ENCODE assay signal across 7 cellular contexts in the genomic region with DNA sequence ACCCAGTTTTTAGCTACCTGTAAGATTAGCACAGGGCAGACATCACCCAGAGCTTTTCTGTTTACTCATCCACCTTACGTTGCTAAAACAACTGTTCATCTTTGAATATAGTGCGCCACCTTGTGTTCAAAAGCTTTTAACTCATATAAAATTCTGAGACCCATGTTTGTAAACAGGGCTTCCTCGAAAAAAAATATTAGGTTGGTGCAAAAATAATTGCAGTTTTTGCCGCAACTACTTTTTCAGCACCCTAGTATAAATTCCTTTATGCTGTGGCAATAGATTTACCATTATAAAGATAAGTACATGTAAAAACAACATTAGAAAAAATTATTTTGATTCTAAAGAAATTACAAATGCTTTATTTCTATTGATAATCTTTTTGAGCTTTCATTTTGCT.
DNase-seq lines count a peak whose midpoint lies in the region; ATAC-seq, FAIRE-seq and TF ChIP-seq lines count a peak whose summit lies in the region.

No MANE protein-coding gene starts in this region.

- H3K9me3 Mint-ChIP-seq in activated CD8-positive, alpha-beta T cell treated with anti-CD3 and anti-CD28 coated beads for 36 hours, result no peaks in the 10 kb centered on the region
- no peaks in the 10 kb centered on the region for H3K9me3 Mint-ChIP-seq in glutamatergic neuron (ENCODE audit: unreplicated experiment)

- no peaks in the 10 kb centered on the region for H3K27me3 Mint-ChIP-seq in activated CD8-positive, alpha-beta T cell treated with anti-CD3 and anti-CD28 coated beads for 36 hours
- H3K27me3 Mint-ChIP-seq in glutamatergic neuron (ENCODE audit: unreplicated experiment), result no peaks in the 10 kb centered on the region

- intact Hi-C loops in activated CD8-positive, alpha-beta T cell treated with anti-CD3 and anti-CD28 coated beads for 36 hours (cut with micrococcal nuclease), result loop anchor here (5.0 kb wide), 1 partner anchor 570 kb away; no protein-coding TSS in a partner anchor

- POLR2A ChIA-PET in activated CD8-positive, alpha-beta T cell treated with anti-CD3 and anti-CD28 coated beads for 36 hours (lab: Charles Lee), result interaction anchor here (0.6 kb wide), 1 partner anchor 142 kb away, joined by 3 read pairs; no protein-coding TSS in a partner anchor

- CTCF ChIA-PET in activated CD8-positive, alpha-beta T cell treated with anti-CD3 and anti-CD28 coated beads for 36 hours (lab: Charles Lee), result interaction anchor here (0.6 to 5.0 kb wide), 45 partner anchors 9 to 887 kb away, joined by 3 to 31 read pairs (median 4); no protein-coding TSS in a partner anchor

- peaks cover 5% of the 10 kb centered on the region for H3K36me3 Mint-ChIP-seq in activated CD8-positive, alpha-beta T cell treated with anti-CD3 and anti-CD28 coated beads for 36 hours (ENCODE audit: low read depth)
- H3K36me3 Mint-ChIP-seq in glutamatergic neuron (ENCODE audit: unreplicated experiment), result no peaks in the 10 kb centered on the region

- peak; percentile 89 for ATAC-seq in HG03280 (IDR thresholded peaks at IDR 0.05; ENCODE audit: unreplicated experiment)
- peak; percentile 86 for ATAC-seq in activated CD8-positive, alpha-beta T cell treated with anti-CD3 and anti-CD28 coated beads for 36 hours

- no peaks in the 10 kb centered on the region for H3K4me1 Mint-ChIP-seq in activated CD8-positive, alpha-beta T cell treated with anti-CD3 and anti-CD28 coated beads for 36 hours (ENCODE audit: low read depth)
- no peaks in the 10 kb centered on the region for H3K4me1 Mint-ChIP-seq in glutamatergic neuron (ENCODE audit: low read depth, unreplicated experiment)

- peak; percentile 91 for FAIRE-seq in GM19239 (lab: Jason Lieb, UNC)

- peak; percentile 70 for TF ChIP-seq CTCF in activated CD8-positive, alpha-beta T cell treated with anti-CD3 and anti-CD28 coated beads for 36 hours (IDR thresholded peaks at IDR 0.05)
- peak; percentile 80 for TF ChIP-seq CTCF in glutamatergic neuron (IDR thresholded peaks at IDR 0.05; ENCODE audit: partially characterized antibody, unreplicated experiment)

- peak; percentile 62 for DNase-seq in DMS79 treated with DMSO at 0.1 percent for 48 hours (lab: John Stamatoyannopoulos, UW)
- DNase-seq in GM19239 (ENCODE audit: insufficient read length, low spot score), result peak; percentile 35
- DNase-seq in NCI-H2227 (lab: John Stamatoyannopoulos, UW; ENCODE audit: unreplicated experiment), result peak; percentile 89
- peak; percentile 45 for DNase-seq in activated CD8-positive, alpha-beta T cell treated with anti-CD3 and anti-CD28 coated beads for 36 hours
- no peak for DNase-seq in glutamatergic neuron
- DNase-seq in pulmonary artery endothelial cell (ENCODE audit: low read depth, low spot score), result peak; percentile 33

- no peak overlapping the region for H3K27ac Mint-ChIP-seq in activated CD8-positive, alpha-beta T cell treated with anti-CD3 and anti-CD28 coated beads for 36 hours
- H3K27ac Mint-ChIP-seq in glutamatergic neuron (ENCODE audit: unreplicated experiment), result no peak overlapping the region

- no peak overlapping the region for H3K4me3 Mint-ChIP-seq in activated CD8-positive, alpha-beta T cell treated with anti-CD3 and anti-CD28 coated beads for 36 hours
- H3K4me3 Mint-ChIP-seq in glutamatergic neuron (ENCODE audit: unreplicated experiment), result no peak overlapping the region
